Comparison of ENCODE assay signal across 8 cellular contexts in the genomic region with DNA sequence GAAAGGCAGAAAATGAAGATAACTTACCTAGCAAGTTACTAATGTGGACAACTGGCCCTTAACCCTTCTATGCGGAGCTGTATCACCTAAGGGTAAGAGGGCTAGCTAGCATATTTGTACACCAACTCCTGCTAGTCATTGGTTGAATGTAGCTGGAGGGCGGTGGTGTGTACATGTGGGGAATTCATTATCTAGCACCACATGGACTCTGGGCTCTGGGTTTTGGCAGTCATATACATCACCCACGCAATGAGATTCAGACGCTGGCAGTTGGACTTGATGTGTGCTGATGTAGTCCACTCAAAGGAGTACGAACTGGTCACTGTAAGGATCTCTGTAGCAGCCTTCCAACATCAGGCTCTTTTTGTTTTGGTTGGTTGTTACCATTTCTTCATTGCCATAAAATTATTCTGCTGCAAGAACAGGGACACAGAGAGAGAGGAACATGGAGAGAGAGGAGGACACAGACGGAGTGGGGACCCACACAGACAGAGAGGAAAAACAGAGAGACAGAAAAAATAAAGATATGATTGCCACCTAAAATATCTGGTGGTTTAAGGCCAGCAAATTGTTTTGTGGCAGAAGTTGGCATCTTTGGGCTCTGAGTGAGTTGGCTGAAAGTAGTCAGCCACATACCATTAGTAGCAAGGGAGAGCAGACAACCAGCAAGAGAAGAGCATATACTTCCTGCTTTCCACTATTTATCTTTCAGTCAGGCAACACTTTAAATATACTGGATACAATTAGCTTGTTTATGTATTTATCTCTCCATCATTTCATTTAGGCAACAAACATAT.
"Had no signal": no experiment of that assay in that cellular context is flagged by ENCODE, and none has a peak within 500 bp of the region (broad histone marks: within the 10 kb centered on the region; RNA-seq: fewer than 3 reads in every experiment).

No MANE protein-coding gene starts in this region.

- ATAC-seq: HCT116 had no signal

- H3K4me3 ChIP-seq: HAP-1 had no signal

- H3K4me1 ChIP-seq: HAP-1 had no signal

- H3K36me3 ChIP-seq: HAP-1 had no signal

- DNase-seq: GOT3, H7, HFFc6, IMR-90, KBM-7 had no signal

- H3K9me3 ChIP-seq: HAP-1 had no signal

- H3K27ac ChIP-seq: HL-60 had no signal
